ENCODE assay signal across 20 cellular contexts in the genomic region with DNA sequence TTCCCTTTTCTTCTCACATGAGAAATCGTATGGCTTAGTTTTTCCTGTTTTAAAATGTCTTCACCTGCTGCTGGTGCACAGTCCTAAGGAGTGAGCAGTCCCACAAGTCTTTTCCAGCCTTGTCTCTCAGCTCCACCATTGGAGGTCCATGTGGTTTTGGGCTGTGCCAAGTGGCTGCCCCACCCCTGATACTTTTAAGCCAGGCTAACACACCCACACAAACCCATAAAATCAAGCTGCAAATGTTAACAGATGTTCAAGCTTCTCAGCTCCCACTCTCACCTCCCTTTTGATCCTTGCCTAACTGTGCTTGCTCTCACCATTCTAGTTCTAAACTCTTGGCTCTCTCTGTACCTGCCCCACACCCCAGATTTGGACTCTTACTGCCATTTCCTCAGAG.
DNase-seq lines count a peak whose midpoint lies in the region; ATAC-seq, FAIRE-seq and TF ChIP-seq lines count a peak whose summit lies in the region.
"Had no signal": no experiment of that assay in that cellular context is flagged by ENCODE, and none has a peak within 500 bp of the region (broad histone marks: within the 10 kb centered on the region; RNA-seq: fewer than 3 reads in every experiment).

No MANE protein-coding gene starts in this region.

- FAIRE-seq in astrocyte (lab: Jason Lieb, UNC) = no peak
- FAIRE-seq: A549, D721Med had no signal

- no peaks in the 10 kb centered on the region for H3K36me3 Mint-ChIP-seq in astrocyte (ENCODE audit: low read depth, unreplicated experiment)
- no peaks in the 10 kb centered on the region for H3K36me3 Mint-ChIP-seq in T-helper 2 cell treated with Interferon-gamma antibody and Interleukin-4, amounts not matched to agents 5 μg/mL and 100 μg/mL, for 36 hours (ENCODE audit: low read depth)
- H3K36me3 Mint-ChIP-seq: CD8-positive, alpha-beta T cell had no signal

- no peak overlapping the region for H2AFZ ChIP-seq in astrocyte (ENCODE audit: low read depth, low read length)
- H2AFZ ChIP-seq: GM23338, PC-9 had no signal

- no peaks in the 10 kb centered on the region for H3K27me3 ChIP-seq in MG63
- no peaks in the 10 kb centered on the region for H3K27me3 ChIP-seq in astrocyte (ENCODE audit: insufficient read depth, low read length)

- no peak for TF ChIP-seq CTCF in astrocyte (IDR thresholded peaks at IDR 0.05; ENCODE audit: insufficient read depth, low read depth, low read length)

- peaks cover 13% of the 10 kb centered on the region for H3K4me1 Mint-ChIP-seq in astrocyte (ENCODE audit: low read depth, unreplicated experiment)
- no peaks in the 10 kb centered on the region for H3K4me1 Mint-ChIP-seq in T-helper 2 cell treated with Interferon-gamma antibody and Interleukin-4, amounts not matched to agents 5 μg/mL and 100 μg/mL, for 36 hours (ENCODE audit: low read depth)

- H3K79me2 ChIP-seq in astrocyte (ENCODE audit: insufficient read depth, low read length) = no peaks in the 10 kb centered on the region

- no peaks in the 10 kb centered on the region for H3K27me3 Mint-ChIP-seq in astrocyte (ENCODE audit: low read depth, unreplicated experiment)
- H3K27me3 Mint-ChIP-seq in T-helper 2 cell treated with Interferon-gamma antibody and Interleukin-4, amounts not matched to agents 5 μg/mL and 100 μg/mL, for 36 hours (ENCODE audit: low read depth) = no peaks in the 10 kb centered on the region

- DNase-seq in AG08395 (ENCODE audit: low spot score) = peak; percentile 6
- DNase-seq in EL = peak; percentile 8
- peak; percentile 24 for DNase-seq in MG63
- peak; percentile 32 for DNase-seq in astrocyte (ENCODE audit: low read depth)
- no peak for DNase-seq in NCI-H2029 treated with DMSO at 0.1 percent for 48 hours (lab: John Stamatoyannopoulos, UW)
- DNase-seq in NCI-H2029 (lab: John Stamatoyannopoulos, UW) = no peak
- no peak for DNase-seq in T-helper 2 cell treated with Interferon-gamma antibody and Interleukin-4, amounts not matched to agents 5 μg/mL and 100 μg/mL, for 36 hours (ENCODE audit: low spot score)
- DNase-seq: CD8-positive, alpha-beta T cell; NCI-H1417 treated with DMSO at 0.1 percent for 48 hours; NCI-H2081; NCI-H526; NK-92 treated with Interleukin-12 subunit alpha and Interleukin-12 subunit beta, amount 100 ng/mL, for 24 hours; PC-9; SHP77; T-helper 17 cell had no signal

- H3K9me3 ChIP-seq in MG63 (peaks cover 7% of the 10 kb centered on the region), astrocyte (ENCODE audit: insufficient read depth, low read depth, low read length) (no peaks in the 10 kb centered on the region)
- H3K9me3 ChIP-seq: A549 had no signal

- ATAC-seq in GM19467 (IDR thresholded peaks at IDR 0.05; ENCODE audit: unreplicated experiment) = no peak
- ATAC-seq: A549; CD8-positive, alpha-beta T cell; GM23338; T-helper 17 cell had no signal

- no peak overlapping the region for H3K4me3 Mint-ChIP-seq in astrocyte (ENCODE audit: unreplicated experiment)
- no peak overlapping the region for H3K4me3 Mint-ChIP-seq in T-helper 2 cell treated with Interferon-gamma antibody and Interleukin-4, amounts not matched to agents 5 μg/mL and 100 μg/mL, for 36 hours
- H3K4me3 Mint-ChIP-seq: CD8-positive, alpha-beta T cell; GM23338; T-helper 17 cell had no signal

- no peak overlapping the region for H3K4me3 ChIP-seq in MG63
- no peak overlapping the region for H3K4me3 ChIP-seq in astrocyte (ENCODE audit: insufficient read depth, low read depth, low read length)
- H3K4me3 ChIP-seq: A549, GM23338, PC-9 had no signal

- no peak overlapping the region for H3K27ac Mint-ChIP-seq in astrocyte (ENCODE audit: unreplicated experiment)
- H3K27ac Mint-ChIP-seq in T-helper 2 cell treated with Interferon-gamma antibody and Interleukin-4, amounts not matched to agents 5 μg/mL and 100 μg/mL, for 36 hours = no peak overlapping the region
- H3K27ac Mint-ChIP-seq: CD8-positive, alpha-beta T cell; GM23338; T-helper 17 cell had no signal

- H3K9ac ChIP-seq in astrocyte (ENCODE audit: low read length) = no peak overlapping the region
- H3K9ac ChIP-seq: KMS-11 had no signal

- no peak overlapping the region for H3K27ac ChIP-seq in astrocyte (ENCODE audit: low read depth, low read length)
- H3K27ac ChIP-seq: A549, KMS-11, PC-9 had no signal

- no peaks in the 10 kb centered on the region for H4K20me1 ChIP-seq in astrocyte (ENCODE audit: insufficient read depth, low read length)

- H3K36me3 ChIP-seq in MG63 (no peaks in the 10 kb centered on the region), astrocyte (ENCODE audit: insufficient read depth, low read length) (no peaks in the 10 kb centered on the region)

- H3K4me2 ChIP-seq in astrocyte (ENCODE audit: low read length) = no peak overlapping the region
- H3K4me2 ChIP-seq: A549, GM23338, KMS-11, PC-9 had no signal

- H3K9me3 Mint-ChIP-seq in astrocyte (ENCODE audit: unreplicated experiment) = no peaks in the 10 kb centered on the region
- H3K9me3 Mint-ChIP-seq in T-helper 2 cell treated with Interferon-gamma antibody and Interleukin-4, amounts not matched to agents 5 μg/mL and 100 μg/mL, for 36 hours = no peaks in the 10 kb centered on the region

- no peaks in the 10 kb centered on the region for H3K4me1 ChIP-seq in astrocyte (ENCODE audit: insufficient read depth, low read length)
- H3K4me1 ChIP-seq: A549 had no signal

Comparison
In these comparisons a context has a peak if more than half of its experiments do, and no peak if none do; other contexts are left out.
1. DNase-seq: peak in AG08395 (single experiment), EL (single experiment), MG63 (single experiment) and astrocyte (single experiment); none in NCI-H2029 treated with DMSO at 0.1 percent for 48 hours (single experiment), NCI-H2029 (single experiment) and T-helper 2 cell treated with Interferon-gamma antibody and Interleukin-4, amounts not matched to agents 5 μg/mL and 100 μg/mL, for 36 hours (single experiment).